Comparison of ENCODE assay signal across 21 cellular contexts in the genomic region with DNA sequence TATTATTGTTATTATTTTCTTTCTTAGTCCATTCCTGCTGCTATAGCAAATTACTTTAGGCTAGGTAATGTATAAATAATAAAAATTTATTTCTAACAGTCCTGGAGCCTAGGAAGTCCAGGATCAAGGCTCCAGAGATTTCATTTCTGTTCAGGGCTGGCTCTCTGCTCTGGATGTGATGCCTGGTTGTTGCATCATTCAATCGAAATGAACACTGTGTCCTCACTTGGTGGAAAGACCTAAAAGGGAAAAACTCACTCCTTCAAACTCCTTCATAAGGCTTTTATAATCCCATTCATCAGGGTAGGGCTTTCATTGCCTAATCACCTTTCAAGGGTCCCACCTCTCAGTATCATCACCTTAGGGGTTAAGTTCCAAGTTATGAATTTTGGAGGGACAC.
DNase-seq lines count a peak whose midpoint lies in the region; ATAC-seq, FAIRE-seq and TF ChIP-seq lines count a peak whose summit lies in the region.
"Had no signal": no experiment of that assay in that cellular context is flagged by ENCODE, and none has a peak within 500 bp of the region (broad histone marks: within the 10 kb centered on the region; RNA-seq: fewer than 3 reads in every experiment).

No MANE protein-coding gene starts in this region.

- H3K79me2 ChIP-seq in neural progenitor cell (ENCODE audit: low read depth): no peaks in the 10 kb centered on the region

- no peak overlapping the region for H3K9ac ChIP-seq in neural progenitor cell
- H3K9ac ChIP-seq: BLaER1 had no signal

- no peak for DNase-seq in H54 (ENCODE audit: insufficient read length, low spot score)
- peak; percentile 23 to 52 for DNase-seq in cardiac fibroblast (ENCODE audit: low read depth in 2 of 2)
- peak; percentile 39 for DNase-seq in fibroblast of the conjunctiva (ENCODE audit: low read depth)
- DNase-seq in skeletal muscle cell (ENCODE audit: low read depth): peak; percentile 63
- no peak for DNase-seq in D341Med (ENCODE audit: low spot score)
- no peak for DNase-seq in left ventricle myocardium superior
- DNase-seq in neural progenitor cell (ENCODE audit: low spot score): no peak
- DNase-seq: 8988T, AML-193, DMS153, DMS79 treated with DMSO at 0.1 percent for 48 hours, EL, GOT3, HCEC 1CT, HFFc6 had no signal

- no peaks in the 10 kb centered on the region for H3K27me3 Mint-ChIP-seq in neural progenitor cell (ENCODE audit: insufficient read depth, low read depth)

- no peak overlapping the region for H3K4me2 ChIP-seq in neural progenitor cell
- H3K4me2 ChIP-seq: BLaER1 had no signal

- H3K36me3 ChIP-seq in neural progenitor cell: no peaks in the 10 kb centered on the region
- H3K36me3 ChIP-seq: BLaER1 had no signal

- no peak overlapping the region for H3K27ac ChIP-seq in neural progenitor cell
- H3K27ac ChIP-seq: BLaER1, HL-60 had no signal

- no peak overlapping the region for H3K4me3 ChIP-seq in cardiac fibroblast (replicated peaks in 1 of 2; ENCODE audit: low read depth in 2 of 2, low read length in 2 of 2)
- no peak overlapping the region for H3K4me3 ChIP-seq in skeletal muscle cell (ENCODE audit: low read depth, low read length)
- H3K4me3 ChIP-seq in neural progenitor cell: no peak overlapping the region
- H3K4me3 ChIP-seq: BLaER1 had no signal

- intact Hi-C loops in left ventricle myocardium superior (cut with micrococcal nuclease): no loop called here

- no peak for TF ChIP-seq POLR2A in H54 (IDR thresholded peaks at IDR 0.05; ENCODE audit: low read depth, low read length)

- no peak overlapping the region for H2AFZ ChIP-seq in neural progenitor cell (replicated peaks)

- no peak overlapping the region for H3K4me3 Mint-ChIP-seq in neural progenitor cell
- H3K4me3 Mint-ChIP-seq: HFFc6 had no signal

- no peaks in the 10 kb centered on the region for H3K9me3 ChIP-seq in neural progenitor cell (ENCODE audit: low read depth)
- H3K9me3 ChIP-seq: BLaER1 had no signal

- peak; percentile 58 for FAIRE-seq in H54 (lab: Jason Lieb, UNC)
- FAIRE-seq: D721Med, G401.6, GM12891 had no signal

- no peaks in the 10 kb centered on the region for H3K27me3 ChIP-seq in neural progenitor cell
- H3K27me3 ChIP-seq: BLaER1 had no signal

- no peak overlapping the region for H3K27ac Mint-ChIP-seq in neural progenitor cell
- H3K27ac Mint-ChIP-seq: HFFc6 had no signal

- no peaks in the 10 kb centered on the region for H4K20me1 ChIP-seq in neural progenitor cell (ENCODE audit: low read depth)
- H4K20me1 ChIP-seq: BLaER1 had no signal

- no peaks in the 10 kb centered on the region for H3F3A ChIP-seq in neural progenitor cell (ENCODE audit: low read depth)

- ATAC-seq in GM21447 (IDR thresholded peaks at IDR 0.05; ENCODE audit: unreplicated experiment) (no peak), left ventricle myocardium superior (no peak)

- peaks cover 2% of the 10 kb centered on the region for H3K4me1 Mint-ChIP-seq in neural progenitor cell

- peaks cover 4% of the 10 kb centered on the region for H3K9me3 Mint-ChIP-seq in neural progenitor cell
- H3K9me3 Mint-ChIP-seq: HFFc6 had no signal

- H3K36me3 Mint-ChIP-seq in neural progenitor cell: peaks cover 1% of the 10 kb centered on the region

- peaks cover 13% of the 10 kb centered on the region for H3K4me1 ChIP-seq in neural progenitor cell
- H3K4me1 ChIP-seq: BLaER1 had no signal

- TF ChIP-seq CTCF in cardiac fibroblast (IDR thresholded peaks at IDR 0.05; ENCODE audit: low read depth, low read length): no peak
- TF ChIP-seq CTCF in neural progenitor cell (IDR thresholded peaks at IDR 0.05): no peak

Comparison
In these comparisons a context has a peak if more than half of its experiments do, and no peak if none do; other contexts are left out.
1. DNase-seq: peak in cardiac fibroblast (2 of 2), fibroblast of the conjunctiva (single experiment) and skeletal muscle cell (single experiment); none in H54 (single experiment), D341Med (single experiment), left ventricle myocardium superior (single experiment) and neural progenitor cell (single experiment).